Comparison of ENCODE assay signal across 6 cellular contexts in the genomic region with DNA sequence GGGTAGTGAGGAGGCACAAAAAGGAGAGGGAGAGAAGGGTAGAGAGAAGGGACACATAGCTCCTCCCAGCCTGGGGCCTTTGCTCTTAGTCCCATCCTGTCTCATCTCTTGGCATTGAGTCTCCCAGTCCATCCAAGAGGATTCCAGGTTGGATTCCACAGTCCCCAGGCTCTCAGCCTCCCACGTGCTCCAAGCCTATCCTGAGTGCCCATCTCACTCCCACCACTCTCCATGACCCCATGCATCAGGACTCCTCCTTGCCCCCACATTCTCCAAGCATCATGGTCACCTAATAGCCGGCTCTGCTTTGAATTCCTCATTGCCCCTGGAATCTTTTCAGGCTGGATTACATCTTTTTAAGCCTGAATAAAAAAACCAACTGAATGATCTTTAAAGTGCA.
"Had no signal": no experiment of that assay in that cellular context is flagged by ENCODE, and none has a peak within 500 bp of the region (broad histone marks: within the 10 kb centered on the region; RNA-seq: fewer than 3 reads in every experiment).

No MANE protein-coding gene starts in this region.

- DNase-seq: GM23248, GOT3, H9, HCEC 1CT, IMR-90 had no signal

- H3K4me3 ChIP-seq: GM23248 had no signal

- FAIRE-seq: HTR-8/SVneo had no signal

- H3K27ac ChIP-seq: GM23248 had no signal

- H3K9ac ChIP-seq: GM23248 had no signal
